Comparison of ENCODE assay signal across 1 cellular context in the genomic region with DNA sequence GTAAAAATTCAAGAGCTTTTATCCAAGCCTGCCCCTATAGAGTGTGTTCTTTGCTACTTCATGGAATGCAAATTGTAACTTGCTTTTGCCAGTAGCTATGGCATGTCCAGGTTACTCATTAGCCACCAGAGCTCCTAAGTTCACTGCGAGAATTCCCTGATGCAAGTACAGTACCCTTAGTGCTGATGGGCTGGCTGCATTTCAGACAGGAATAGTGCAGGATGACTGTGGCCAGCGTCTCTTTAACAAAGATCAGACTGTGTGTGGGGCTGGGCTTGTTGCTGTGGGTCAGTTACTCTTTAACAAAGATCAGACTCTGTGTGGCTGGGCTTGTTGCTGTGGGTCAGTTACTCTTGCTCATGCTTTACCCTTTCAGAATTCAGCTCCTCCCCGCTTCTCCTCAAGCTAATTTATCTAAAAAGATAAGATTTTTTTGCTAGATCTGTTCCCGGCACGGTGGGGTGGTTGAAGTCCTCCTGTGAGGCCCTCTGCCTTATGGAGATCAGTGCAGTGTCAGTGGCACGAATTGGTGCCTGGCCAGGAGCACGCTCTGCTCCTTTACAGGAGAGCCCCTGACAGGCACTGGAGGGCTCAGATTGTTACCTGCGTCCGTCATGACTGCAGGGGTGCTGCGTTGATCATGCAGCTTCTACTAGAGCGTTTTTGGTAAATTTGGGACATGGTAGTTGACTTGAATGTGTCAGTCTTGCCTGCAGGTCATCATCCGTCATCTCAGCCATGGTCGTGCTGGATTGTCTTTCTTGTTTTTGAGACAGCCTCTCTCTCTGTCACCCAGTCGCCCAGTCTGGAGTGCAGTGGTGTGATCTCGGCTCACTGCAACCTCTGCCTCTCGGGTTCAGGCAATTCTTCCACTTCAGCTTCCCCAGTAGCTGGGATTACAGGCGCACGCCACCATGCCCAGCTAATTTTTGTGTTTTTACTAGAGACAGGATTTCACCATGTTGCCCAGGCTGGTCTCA.
TF ChIP-seq lines count a peak whose summit lies in the region.

No MANE protein-coding gene starts in this region.

TF ChIP-seq in K562, 482 proteins besides CTCF, POLR2A, EP300 and RAD21:
- no peak for TF ChIP-seq FOS (IDR thresholded peaks at IDR 0.05; ENCODE audit: extremely low read depth, insufficient read length)
- TF ChIP-seq PURB (CRISPR knock-in tag; IDR thresholded peaks at IDR 0.05; ENCODE audit: low read depth), result no peak
- no peak for TF ChIP-seq DACH1 (IDR thresholded peaks at IDR 0.05; ENCODE audit: partially characterized antibody)
- TF ChIP-seq, protein P1, sequence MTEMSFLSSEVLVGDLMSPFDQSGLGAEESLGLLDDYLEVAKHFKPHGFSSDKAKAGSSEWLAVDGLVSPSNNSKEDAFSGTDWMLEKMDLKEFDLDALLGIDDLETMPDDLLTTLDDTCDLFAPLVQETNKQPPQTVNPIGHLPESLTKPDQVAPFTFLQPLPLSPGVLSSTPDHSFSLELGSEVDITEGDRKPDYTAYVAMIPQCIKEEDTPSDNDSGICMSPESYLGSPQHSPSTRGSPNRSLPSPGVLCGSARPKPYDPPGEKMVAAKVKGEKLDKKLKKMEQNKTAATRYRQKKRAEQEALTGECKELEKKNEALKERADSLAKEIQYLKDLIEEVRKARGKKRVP (CRISPR knock-in tag; IDR thresholded peaks at IDR 0.05), result no peak
- no peak for TF ChIP-seq PATZ1 (CRISPR knock-in tag; IDR thresholded peaks at IDR 0.05; ENCODE audit: borderline replicate concordance)
- TF ChIP-seq, protein P2, sequence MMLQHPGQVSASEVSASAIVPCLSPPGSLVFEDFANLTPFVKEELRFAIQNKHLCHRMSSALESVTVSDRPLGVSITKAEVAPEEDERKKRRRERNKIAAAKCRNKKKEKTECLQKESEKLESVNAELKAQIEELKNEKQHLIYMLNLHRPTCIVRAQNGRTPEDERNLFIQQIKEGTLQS (IDR thresholded peaks at IDR 0.05), result no peak
- TF ChIP-seq, protein P2 (CRISPR knock-in tag; conservative IDR thresholded peaks at IDR 0.05), result no peak
- TF ChIP-seq GABPB2 (CRISPR knock-in tag; conservative IDR thresholded peaks at IDR 0.05), result no peak
- TF ChIP-seq E2F5 (CRISPR knock-in tag; IDR thresholded peaks at IDR 0.05), result no peak
- TF ChIP-seq ZNF655 (CRISPR knock-in tag; IDR thresholded peaks at IDR 0.05), result no peak
- no peak for TF ChIP-seq DIDO1 (tag; IDR thresholded peaks at IDR 0.05; ENCODE audit: low read depth)
- TF ChIP-seq NELFE (IDR thresholded peaks at IDR 0.05; ENCODE audit: insufficient read depth, insufficient read length), result no peak
- no peak for TF ChIP-seq ARID3B (CRISPR knock-in tag; IDR thresholded peaks at IDR 0.05; ENCODE audit: borderline replicate concordance)
- no peak for TF ChIP-seq BDP1 (IDR thresholded peaks at IDR 0.05; ENCODE audit: insufficient read depth, insufficient read length)
- no peak for TF ChIP-seq ZBTB33 (CRISPR knock-in tag; IDR thresholded peaks at IDR 0.05)
